8 cellular contexts compared by ENCODE assay signal in the genomic region with DNA sequence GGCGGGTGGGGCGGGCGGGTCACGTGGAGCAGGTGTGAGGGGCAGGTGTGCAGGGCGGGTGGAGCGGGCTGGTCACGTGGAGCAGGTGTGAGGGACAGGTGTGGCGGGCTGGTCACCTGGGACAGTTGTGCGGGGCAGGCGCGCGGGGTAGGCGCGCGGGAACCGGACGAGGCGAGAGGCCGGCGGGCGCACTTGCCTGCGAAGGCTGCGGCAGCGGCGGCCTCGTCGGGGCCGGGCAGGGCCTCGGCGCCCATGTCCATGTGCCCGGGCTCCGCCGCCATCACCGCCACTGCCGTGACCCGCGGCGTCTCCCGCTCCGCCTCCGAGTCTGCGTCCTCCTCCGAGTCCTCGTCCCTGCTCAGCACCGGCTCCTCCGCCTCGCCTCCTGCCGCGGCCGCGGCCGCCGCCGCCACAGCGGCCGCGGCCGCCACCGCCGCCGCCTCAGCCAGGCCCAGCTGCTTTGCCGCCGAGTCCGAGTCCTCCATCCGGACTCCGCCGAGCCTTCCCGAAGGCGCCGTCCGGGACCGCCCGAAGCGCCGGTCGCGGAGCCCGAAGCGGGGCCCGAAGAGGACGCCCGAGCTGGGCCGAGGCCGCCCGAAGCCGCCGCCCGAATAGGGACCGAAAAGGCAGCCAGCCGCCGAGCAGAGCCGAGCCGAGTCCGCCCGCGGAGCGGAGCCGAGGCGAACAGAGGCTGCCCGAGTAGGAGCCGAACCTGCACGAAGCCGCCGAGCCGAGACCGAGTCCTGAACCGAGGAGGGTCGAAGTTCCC.
A peak's percentile ranks its signal among the peaks of the same experiment; 100 is the strongest.
DNase-seq lines count a peak whose midpoint lies in the region; ATAC-seq, FAIRE-seq and TF ChIP-seq lines count a peak whose summit lies in the region.

A gene with protein sequence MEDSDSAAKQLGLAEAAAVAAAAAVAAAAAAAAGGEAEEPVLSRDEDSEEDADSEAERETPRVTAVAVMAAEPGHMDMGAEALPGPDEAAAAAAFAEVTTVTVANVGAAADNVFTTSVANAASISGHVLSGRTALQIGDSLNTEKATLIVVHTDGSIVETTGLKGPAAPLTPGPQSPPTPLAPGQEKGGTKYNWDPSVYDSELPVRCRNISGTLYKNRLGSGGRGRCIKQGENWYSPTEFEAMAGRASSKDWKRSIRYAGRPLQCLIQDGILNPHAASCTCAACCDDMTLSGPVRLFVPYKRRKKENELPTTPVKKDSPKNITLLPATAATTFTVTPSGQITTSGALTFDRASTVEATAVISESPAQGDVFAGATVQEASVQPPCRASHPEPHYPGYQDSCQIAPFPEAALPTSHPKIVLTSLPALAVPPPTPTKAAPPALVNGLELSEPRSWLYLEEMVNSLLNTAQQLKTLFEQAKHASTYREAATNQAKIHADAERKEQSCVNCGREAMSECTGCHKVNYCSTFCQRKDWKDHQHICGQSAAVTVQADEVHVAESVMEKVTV (minus strand): TSS at position 660 of the 769 bp plus-strand sequence. CDS start 175 bp downstream, at position 485.

- peak; percentile 81 for FAIRE-seq in colon (lab: Jason Lieb, UNC)

- peak; percentile 59 for TF ChIP-seq POLR2A in GM19193 (IDR thresholded peaks at IDR 0.05; ENCODE audit: extremely low read depth, insufficient read depth, insufficient read length)

- ATAC-seq in HG03432 (IDR thresholded peaks at IDR 0.05; ENCODE audit: unreplicated experiment): peak; percentile 76

- DNase-seq in AML-193 (lab: John Stamatoyannopoulos, UW): peak; percentile 94 to 95
- peak; percentile 84 for DNase-seq in NCI-H510A (lab: John Stamatoyannopoulos, UW)
- DNase-seq in activated CD4-positive, alpha-beta T cell treated with anti-CD3 and anti-CD28 coated beads for 24 hours (ENCODE audit: low read depth in 2 of 2): peak; percentile 99
- peak; percentile 96 for DNase-seq in kidney glomerular epithelial cell (lab: John Stamatoyannopoulos, UW)
- peak; percentile 97 to 98 for DNase-seq in stimulated activated CD4-positive, alpha-beta T cell treated with anti-CD3 and anti-CD28 coated beads, Interleukin-1b, Interleukin-23, amount 100 ng/mL, for 1 hour (ENCODE audit: low read depth in 2 of 2)

Comparison
In these comparisons a context has a peak if more than half of its experiments do, and no peak if none do; other contexts are left out.
1. Peak in every context shown above with its lines: DNase-seq and ATAC-seq.